In genomic region chr16:55242667-55243066, GRCh38 we compare ENCODE assay signal across 20 cellular contexts.
A peak's percentile ranks its signal among the peaks of the same experiment; 100 is the strongest.
DNase-seq lines count a peak whose midpoint lies in the region; FAIRE-seq and TF ChIP-seq lines count a peak whose summit lies in the region.
"Had no signal": no experiment of that assay in that cellular context is flagged by ENCODE, and none has a peak within 500 bp of the region (broad histone marks: within the 10 kb centered on the region; RNA-seq: fewer than 3 reads in every experiment).

No MANE protein-coding gene starts in this region.

- H2BK5ac ChIP-seq in H1 (ENCODE audit: low read depth, low read length): no peak overlapping the region

- H2BK12ac ChIP-seq in H1 (ENCODE audit: low read depth, low read length): 0 out of 2 replicates have a peak overlapping the region, but pooled peaks have one; percentile 53

- no peak for TF ChIP-seq CTCF in NB4 (IDR thresholded peaks at IDR 0.05; ENCODE audit: low read depth, low read length)
- peak; percentile 26 to 54 (median 47); a peak in 3 of 4 replicates for TF ChIP-seq CTCF in H1 (IDR thresholded peaks at IDR 0.05; ENCODE audit: control extremely low read depth in 1 of 3, insufficient read depth in 1 of 3, low read depth in 1 of 3, low read length in 3 of 3)
- TF ChIP-seq CTCF in progenitor cell of endocrine pancreas (IDR thresholded peaks at IDR 0.05; ENCODE audit: unreplicated experiment): peak; percentile 22

- H3K9me3 ChIP-seq in H1 (ENCODE audit: insufficient read depth in 2 of 2, low read depth in 1 of 2, low read length in 1 of 2): no peaks in the 10 kb centered on the region

- H3K56ac ChIP-seq in H1 (replicated peaks; ENCODE audit: insufficient read length, low read depth, low read length): no peak overlapping the region

- H3K27me3 Mint-ChIP-seq in progenitor cell of endocrine pancreas: peaks cover 31% of the 10 kb centered on the region
- H3K27me3 Mint-ChIP-seq: IgD-negative memory B cell had no signal

- no peak overlapping the region for H3K4me3 Mint-ChIP-seq in progenitor cell of endocrine pancreas (ENCODE audit: low read depth)
- H3K4me3 Mint-ChIP-seq: IgD-negative memory B cell had no signal

- no peak overlapping the region for H3K27ac ChIP-seq in H1 (ENCODE audit: low read depth, low read length)
- H3K27ac ChIP-seq: 22Rv1, C4-2B, SJCRH30 had no signal

- no peak overlapping the region for H4K5ac ChIP-seq in H1 (ENCODE audit: insufficient read length, low read depth, low read length)

- no peak overlapping the region for H3K27ac Mint-ChIP-seq in progenitor cell of endocrine pancreas
- H3K27ac Mint-ChIP-seq: IgD-negative memory B cell had no signal

- no peak for FAIRE-seq in H1 (lab: Jason Lieb, UNC)
- FAIRE-seq: RCC 7860 had no signal

- no peak overlapping the region for H4K91ac ChIP-seq in H1 (replicated peaks; ENCODE audit: insufficient read length, low read length)

- no peaks in the 10 kb centered on the region for H3K23me2 ChIP-seq in H1 (ENCODE audit: low read depth, low read length)

- no peaks in the 10 kb centered on the region for H3K79me2 ChIP-seq in H1 (ENCODE audit: control insufficient read depth in 1 of 2, insufficient read depth in 2 of 2, low read length in 2 of 2)

- DNase-seq in NCI-H2171 treated with DMSO at 0.1 percent for 48 hours (lab: John Stamatoyannopoulos, UW) (peak; percentile 1), NCI-H2171 (lab: John Stamatoyannopoulos, UW) (no peak), NB4 (ENCODE audit: low read depth) (peak; percentile 14), H1 (ENCODE audit: low read depth in 1 of 2, low spot score in 2 of 2) (no peak), progenitor cell of endocrine pancreas (ENCODE audit: low spot score, unreplicated experiment) (no peak), 8988T (no peak), ecto neural progenitor cell (ENCODE audit: low spot score) (no peak), NK-92 (lab: John Stamatoyannopoulos, UW; ENCODE audit: unreplicated experiment) (no peak)
- DNase-seq: DMS79, Karpas-422, NCI-H1417, NCI-H1694 treated with DMSO at 0.1 percent for 48 hours, NCI-H774, OCI-M1, SJCRH30, T-helper 1 cell had no signal

- no peaks in the 10 kb centered on the region for H3K4me1 Mint-ChIP-seq in progenitor cell of endocrine pancreas (ENCODE audit: low read depth)
- H3K4me1 Mint-ChIP-seq: IgD-negative memory B cell had no signal

- TF ChIP-seq POLR2A in NB4 (IDR thresholded peaks at IDR 0.05; ENCODE audit: extremely low read depth, insufficient read length): no peak
- no peak for TF ChIP-seq POLR2A in H1 (IDR thresholded peaks at IDR 0.05; ENCODE audit: control extremely low read depth in 1 of 2, low read depth in 2 of 2, low read length in 2 of 2)

- no peak overlapping the region for H3K4me2 ChIP-seq in H1 (ENCODE audit: insufficient read depth in 1 of 2, low read depth in 2 of 2, low read length in 2 of 2)

- no peak overlapping the region for H3K9ac ChIP-seq in H1 (replicated peaks in 1 of 4; ENCODE audit: extremely low read depth in 1 of 4, low read depth in 3 of 4, low read length in 3 of 4)

- 83% methylated on average over 3 of the region's 3 CpGs; no CpG with 5 or more reads in 1 of the 2 experiments for WGBS in H1 (ENCODE audit: extremely low coverage in 1 of 2, insufficient coverage in 1 of 2, insufficient read length in 1 of 2, insufficient replicate concordance in 2 of 2, low coverage in 1 of 2, low lambda C conversion rate in 2 of 2, missing lambda C conversion rate in 1 of 2), 2 experiments

- H2AK5ac ChIP-seq in H1 (ENCODE audit: low read depth, low read length): no peak overlapping the region

- H3K36me3 Mint-ChIP-seq in progenitor cell of endocrine pancreas (ENCODE audit: insufficient read depth): no peaks in the 10 kb centered on the region
- H3K36me3 Mint-ChIP-seq: IgD-negative memory B cell had no signal

- H3K27me3 ChIP-seq in H1 (replicated peaks in 1 of 4; ENCODE audit: control insufficient read depth in 3 of 4, extremely low read depth in 1 of 4, insufficient read depth in 3 of 4, low read length in 3 of 4): no peaks in the 10 kb centered on the region
- H3K27me3 ChIP-seq: SJCRH30 had no signal

- no peaks in the 10 kb centered on the region for H3K9me3 Mint-ChIP-seq in progenitor cell of endocrine pancreas (ENCODE audit: low read depth)

- no peak overlapping the region for H3K14ac ChIP-seq in H1 (ENCODE audit: insufficient read length)

- CTCF ChIA-PET in H1 (lab: Charles Lee; ENCODE audit: partially characterized antibody): interaction anchor here (0.6 to 2.2 kb wide), 13 partner anchors 9 to 134 kb away, joined by 3 to 6 read pairs (median 4); partner anchors contain the start of gene IRX6

- no peak overlapping the region for H3K23ac ChIP-seq in H1 (ENCODE audit: insufficient read length)

- no peak overlapping the region; the same call in 1 of the 2 replicates for H4K8ac ChIP-seq in H1 (ENCODE audit: extremely low read depth, insufficient read depth, low read length)

- H3K36me3 ChIP-seq in H1 (ENCODE audit: control insufficient read depth in 2 of 4, insufficient read depth in 4 of 4, low read length in 3 of 4): no peaks in the 10 kb centered on the region
- H3K36me3 ChIP-seq: SJCRH30 had no signal

- H2AFZ ChIP-seq in H1 (ENCODE audit: low read length): no peak overlapping the region

- H2BK120ac ChIP-seq in H1 (replicated peaks; ENCODE audit: low read depth, low read length): no peak overlapping the region

- peaks cover 0 to 2% (median 0%) of the 10 kb centered on the region in 4 experiments; a peak in 3 of 7 replicates for H3K4me1 ChIP-seq in H1 (replicated peaks in 1 of 4; ENCODE audit: control insufficient read depth in 3 of 4, insufficient read depth in 4 of 4, low read length in 3 of 4)

- H3K18ac ChIP-seq in H1 (ENCODE audit: extremely low read depth, low read length): no peak overlapping the region

- POLR2A ChIA-PET in H1 (lab: Charles Lee; ENCODE audit: partially characterized antibody): interaction anchor here (0.8 kb wide), 1 partner anchor 131 kb away, joined by 3 read pairs; no protein-coding TSS in a partner anchor

- no peaks in the 10 kb centered on the region for H4K20me1 ChIP-seq in H1 (replicated peaks in 1 of 2; ENCODE audit: control insufficient read depth in 1 of 2, insufficient read depth in 2 of 2, low read length in 2 of 2)

- no peak overlapping the region for H2BK15ac ChIP-seq in H1 (ENCODE audit: low read length)

- H3K4ac ChIP-seq in H1 (replicated peaks; ENCODE audit: insufficient read length, low read depth, low read length): no peak overlapping the region

- H3K4me3 ChIP-seq in NB4 (ENCODE audit: low read depth, low read length) (no peak overlapping the region), H1 (ENCODE audit: extremely low read depth in 1 of 4, insufficient read depth in 2 of 4, low read depth in 3 of 4, low read length in 4 of 4) (no peak overlapping the region)
- H3K4me3 ChIP-seq: SJCRH30 had no signal

- TF ChIP-seq RAD21 in H1 (IDR thresholded peaks at IDR 0.05 in 1 of 2, conservative IDR thresholded peaks at IDR 0.05 in 1 of 2; ENCODE audit: low read depth in 2 of 2, low read length in 2 of 2): peak; percentile 31 to 56; a peak in 3 of 4 replicates

- H3K79me1 ChIP-seq in H1 (ENCODE audit: low read depth, low read length): no peaks in the 10 kb centered on the region

- TF ChIP-seq EP300 in H1 (IDR thresholded peaks at IDR 0.05; ENCODE audit: borderline replicate concordance in 1 of 2, low read depth in 2 of 2, low read length in 2 of 2): no peak

- H2BK20ac ChIP-seq in H1 (ENCODE audit: low read length): no peak overlapping the region

Comparison
In these comparisons a context has a peak if more than half of its experiments do, and no peak if none do; other contexts are left out.
1. DNase-seq: peak in NCI-H2171 treated with DMSO at 0.1 percent for 48 hours (single experiment) and NB4 (single experiment); none in NCI-H2171 (single experiment), H1 (0 of 2), progenitor cell of endocrine pancreas (single experiment), 8988T (single experiment), ecto neural progenitor cell (single experiment) and NK-92 (single experiment).